8 cellular contexts compared by ENCODE assay signal in the genomic region with DNA sequence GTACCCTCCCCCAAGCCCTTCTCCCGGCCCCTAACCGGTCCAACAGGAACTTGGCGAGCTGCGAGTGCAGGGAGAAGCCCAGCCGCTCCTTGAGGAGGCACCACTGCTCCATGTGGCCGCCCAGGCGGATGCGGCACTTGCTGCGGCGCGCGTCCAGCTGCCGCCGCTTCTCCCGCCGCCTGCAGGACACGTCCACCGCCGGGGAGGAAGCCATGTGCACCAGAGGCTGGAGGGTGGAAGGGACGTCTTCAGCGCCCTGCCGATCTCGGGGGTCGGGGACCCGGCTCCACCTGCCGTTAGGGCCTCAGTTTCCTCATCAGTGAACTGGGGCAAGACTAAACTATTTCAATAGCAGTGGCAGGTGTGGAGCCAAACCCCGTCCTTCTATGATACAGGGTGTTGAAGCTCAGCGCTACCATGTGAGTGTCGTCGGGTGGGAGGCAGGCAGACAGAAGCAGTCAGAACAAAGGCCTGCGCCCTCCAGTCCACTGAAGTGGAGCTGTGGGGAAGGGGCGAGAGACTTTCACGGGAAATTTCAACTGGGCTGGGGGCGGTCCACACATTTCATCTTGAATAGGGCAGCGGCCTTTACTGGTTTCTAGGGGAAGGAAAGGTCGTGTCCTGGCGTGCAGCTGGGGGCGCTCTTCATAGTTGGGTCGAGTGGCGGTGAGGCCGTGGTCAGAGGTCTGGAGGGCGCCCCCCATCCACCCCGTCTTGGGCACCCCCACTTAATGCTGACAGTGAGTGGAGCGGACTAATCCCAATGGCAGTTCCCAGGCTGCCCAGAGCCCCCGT. TPM values are rescaled to one million over a fixed set of nuclear protein-coding genes. Genes with fewer than 3 reads are reported as not detected.
DNase-seq lines count a peak whose midpoint lies in the region; ATAC-seq and TF ChIP-seq lines count a peak whose summit lies in the region.

No MANE protein-coding gene starts in this region.

- H3K9me3 ChIP-seq in endocrine pancreas (ENCODE audit: control insufficient read depth, low read length): no peaks in the 10 kb centered on the region
- no peaks in the 10 kb centered on the region for H3K9me3 ChIP-seq in mesodermal cell (ENCODE audit: control insufficient read depth, low read length)

- peak; percentile 25 for TF ChIP-seq POLR2A in NB4 (IDR thresholded peaks at IDR 0.05; ENCODE audit: extremely low read depth, insufficient read length)

- DNase-seq in AML-193 (lab: John Stamatoyannopoulos, UW) (peak; percentile 69 to 72), GM13977 (ENCODE audit: low spot score) (peak; percentile 85), NB4 (ENCODE audit: low read depth) (peak; percentile 87), UCSD-AML1 (lab: John Stamatoyannopoulos, UW; ENCODE audit: unreplicated experiment) (peak; percentile 93), superior temporal gyrus (ENCODE audit: extremely low spot score) (peak; percentile 60)

- H3K4me3 ChIP-seq in NB4 (ENCODE audit: low read depth, low read length): peak overlapping the region; percentile 87
- no peak overlapping the region for H3K4me3 ChIP-seq in endocrine pancreas (ENCODE audit: control insufficient read depth, insufficient read depth, low read length)
- H3K4me3 ChIP-seq in mesodermal cell (ENCODE audit: extremely low read depth, insufficient read depth, low read length, poor library complexity, severe bottlenecking): peak overlapping the region; percentile 64

- H3K27me3 ChIP-seq in endocrine pancreas (ENCODE audit: control insufficient read depth, insufficient read depth, low read length): no peaks in the 10 kb centered on the region

- H3K4me1 ChIP-seq in endocrine pancreas (ENCODE audit: control insufficient read depth, insufficient read depth, low read length) (no peaks in the 10 kb centered on the region), mesodermal cell (ENCODE audit: control insufficient read depth, insufficient read depth, low read length, poor library complexity, severe bottlenecking) (peaks cover 10% of the 10 kb centered on the region)

- peak overlapping the region; percentile 79 for H3K9ac ChIP-seq in endocrine pancreas (ENCODE audit: control insufficient read depth, insufficient read depth, low read length)

- no peaks in the 10 kb centered on the region for H3K36me3 ChIP-seq in endocrine pancreas (ENCODE audit: control insufficient read depth, insufficient read depth, low read length)
- H3K36me3 ChIP-seq in mesodermal cell (ENCODE audit: control insufficient read depth, insufficient read depth, low read length): peaks cover 29% of the 10 kb centered on the region

- in situ Hi-C loops in GM13977 (cut with MboI; ENCODE audit: low pct_unique_long_range_greater_than_20kb, low sequenced_read_pairs, unreplicated experiment): no loop called here

- peak; percentile 33 for ATAC-seq in HG02798 (IDR thresholded peaks at IDR 0.05; ENCODE audit: poor library complexity, unreplicated experiment)

- H3K27ac ChIP-seq in mesodermal cell (ENCODE audit: low read depth, low read length, severe bottlenecking): peak overlapping the region; percentile 75

- 2 to 3% methylated on average over 35 to 42 of the region's 45 CpGs for WGBS in mesodermal cell (ENCODE audit: insufficient coverage in 2 of 2), 2 experiments

- TF ChIP-seq CTCF in GM13977 (IDR thresholded peaks at IDR 0.05; ENCODE audit: extremely low read depth, insufficient read depth, missing control alignments) (peak; percentile 71), NB4 (IDR thresholded peaks at IDR 0.05; ENCODE audit: low read depth, low read length) (peak; percentile 54)

RNA-seq across cellular contexts. Expression of a gene that starts 0.6 kb away (rescaled TPM):
- polyA plus RNA-seq in mesodermal cell (2013, experiment 1 of 2): 45.1 TPM
- polyA plus RNA-seq in mesodermal cell (2013, experiment 2 of 2): 39.3 TPM

RNA-seq across cellular contexts. Expression of a gene that starts 20.3 kb away (rescaled TPM):
- polyA plus RNA-seq in mesodermal cell (2013, experiment 1 of 2): 32.1 TPM
- 27.8 TPM for polyA plus RNA-seq in mesodermal cell (2013, experiment 2 of 2)

RNA-seq across cellular contexts. Expression of a gene that starts 32.6 kb away (rescaled TPM):
- 22.4 TPM for polyA plus RNA-seq in mesodermal cell (2013, experiment 1 of 2)
- polyA plus RNA-seq in mesodermal cell (2013, experiment 2 of 2): 18.5 TPM

RNA-seq across cellular contexts. Expression of a gene that starts 47.7 kb away (rescaled TPM):
- 3.2 TPM for polyA plus RNA-seq in mesodermal cell (2013, experiment 1 of 2)
- 2.9 TPM for polyA plus RNA-seq in mesodermal cell (2013, experiment 2 of 2)
